In the genomic region with DNA sequence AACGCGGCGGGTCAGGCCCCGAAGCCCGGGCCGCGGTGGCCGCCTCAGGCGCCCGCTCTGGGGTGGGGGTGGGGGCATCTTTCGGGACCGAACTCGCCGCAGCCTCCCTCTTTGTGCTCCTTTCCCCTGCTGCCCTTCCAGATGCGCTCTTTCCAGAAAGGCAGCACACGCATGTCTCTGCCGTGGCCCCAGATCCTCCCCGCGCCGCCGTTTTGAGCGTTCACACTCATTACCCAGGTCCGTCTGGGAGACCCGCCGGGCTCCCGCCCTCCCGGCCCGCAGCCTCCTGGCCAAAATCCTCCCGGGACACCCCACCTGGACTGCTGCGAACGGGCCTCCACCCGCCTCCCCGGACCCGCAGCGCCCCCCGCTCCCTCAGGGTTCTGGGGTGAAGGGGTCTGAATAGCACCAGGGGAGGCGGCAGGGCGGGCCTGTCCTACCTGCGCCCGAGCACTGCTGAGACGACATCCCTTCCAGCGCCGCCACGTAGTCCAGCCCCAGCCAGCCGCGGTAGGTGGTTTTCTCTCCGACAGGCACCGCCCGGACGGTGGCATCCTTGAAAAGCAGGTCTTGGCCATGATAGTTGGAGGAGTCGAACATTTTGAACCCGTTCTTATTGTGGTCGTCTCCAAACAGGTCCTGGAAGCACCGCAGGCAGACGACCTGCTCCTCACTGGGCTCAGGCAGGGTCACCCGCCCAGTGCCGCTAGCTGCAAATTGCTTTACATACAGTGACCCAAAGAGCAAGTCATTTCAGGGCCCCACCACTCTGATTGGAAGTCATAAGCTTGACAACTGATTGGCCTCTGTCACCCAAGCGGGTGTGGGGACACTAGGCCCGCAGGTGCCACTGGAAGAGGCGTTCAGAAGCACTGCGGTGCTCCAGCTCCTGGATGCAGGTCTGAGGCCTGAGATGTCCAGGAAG, we compare ENCODE assay signal across 8 cellular contexts. TPM values are rescaled to one million over a fixed set of nuclear protein-coding genes. Genes with fewer than 3 reads are reported as not detected.
DNase-seq lines count a peak whose midpoint lies in the region; ATAC-seq and TF ChIP-seq lines count a peak whose summit lies in the region.

No MANE protein-coding gene starts in this region.

- no peak for TF ChIP-seq CTCF in BJ (IDR thresholded peaks at IDR 0.05; ENCODE audit: insufficient read depth, low read depth, low read length)
- TF ChIP-seq CTCF in left ventricle myocardium inferior (IDR thresholded peaks at IDR 0.05; ENCODE audit: borderline replicate concordance): no peak
- TF ChIP-seq CTCF in GM10248 (IDR thresholded peaks at IDR 0.05; ENCODE audit: control extremely low read depth, extremely low read depth, low read depth, missing control alignments): no peak

- intact Hi-C loops in left ventricle myocardium inferior (cut with micrococcal nuclease): loop anchor here (10.0 kb wide), 1 partner anchor 181 kb away; no protein-coding TSS in a partner anchor

- H3K27ac ChIP-seq in left ventricle myocardium inferior (replicated peaks): peak overlapping the region; percentile 65

- H3K9me3 ChIP-seq in left ventricle myocardium inferior (replicated peaks) (peaks cover 4% of the 10 kb centered on the region), skeletal muscle satellite cell (replicated peaks; ENCODE audit: low read length) (no peaks in the 10 kb centered on the region)

- H3K4me3 ChIP-seq in BJ (ENCODE audit: low read depth, low read length) (peak overlapping the region; percentile 59), left ventricle myocardium inferior (peak overlapping the region; percentile 76), skeletal muscle satellite cell (ENCODE audit: low read length) (peak overlapping the region; percentile 65)

- peak; percentile 3 for ATAC-seq in GM19463 (IDR thresholded peaks at IDR 0.05; ENCODE audit: unreplicated experiment)

- H3K9ac ChIP-seq in skeletal muscle satellite cell (ENCODE audit: low read depth, low read length): peak overlapping the region; percentile 84

- no peaks in the 10 kb centered on the region for H3K36me3 ChIP-seq in BJ (ENCODE audit: control insufficient read depth, insufficient read depth, low read length)
- no peaks in the 10 kb centered on the region for H3K36me3 ChIP-seq in left ventricle myocardium inferior
- H3K36me3 ChIP-seq in skeletal muscle satellite cell (ENCODE audit: insufficient read depth, low read length): no peaks in the 10 kb centered on the region

- DNase-seq in BJ (ENCODE audit: low read depth) (no peak), NCI-H1417 treated with DMSO at 0.1 percent for 48 hours (lab: John Stamatoyannopoulos, UW) (peak; percentile 28), left ventricle myocardium inferior (peak; percentile 20), GM10248 (ENCODE audit: extremely low spot score) (no peak), NCI-H1694 (lab: John Stamatoyannopoulos, UW) (no peak)
- DNase-seq in activated T-cell treated with anti-CD3 and anti-CD28 coated beads, Interleukin-2, amount 50 U/mL, for 48 hours: peak; percentile 62 to 66

- H3K27me3 ChIP-seq in BJ (ENCODE audit: control insufficient read depth, insufficient read depth, low read length) (no peaks in the 10 kb centered on the region), left ventricle myocardium inferior (ENCODE audit: low read depth) (no peaks in the 10 kb centered on the region), skeletal muscle satellite cell (ENCODE audit: control insufficient read depth, insufficient read depth, low read length) (no peaks in the 10 kb centered on the region)

- H3K4me2 ChIP-seq in skeletal muscle satellite cell (ENCODE audit: low read length): peak overlapping the region; percentile 93

- peaks cover 15% of the 10 kb centered on the region for H3K4me1 ChIP-seq in left ventricle myocardium inferior
- peaks cover 5% of the 10 kb centered on the region for H3K4me1 ChIP-seq in skeletal muscle satellite cell (ENCODE audit: control insufficient read depth, insufficient read depth, low read length)

- POLR2A ChIA-PET in BJ (lab: Charles Lee) (no interaction called here), GM10248 (lab: Yijun Ruan, JAX) (interaction anchor here (0.5 to 1.2 kb wide), 2 partner anchors 26 to 163 kb away, joined by 4 to 6 read pairs; partner anchors contain the start of gene MELTF)

- CTCF ChIA-PET in BJ (lab: Yijun Ruan, JAX): interaction anchor here (0.7 to 2.8 kb wide), 18 partner anchors 8 to 596 kb away, joined by 3 to 15 read pairs (median 4); partner anchors contain the start of gene MELTF
- CTCF ChIA-PET in GM10248 (lab: Yijun Ruan, JAX): interaction anchor here (0.7 to 7.6 kb wide), 20 partner anchors 9 to 294 kb away, joined by 3 to 47 read pairs (median 5); partner anchors contain the start of gene MELTF

RNA-seq across cellular contexts. Expression of gene MELTF, which starts 25.9 kb away (rescaled TPM):
- 1.5 and 1.8 TPM in 2 replicates for polyA plus RNA-seq in BJ (2011; rRNA removed)
- 0.72 and 1.7 TPM in 2 replicates for polyA minus RNA-seq in BJ (2011; rRNA and poly(A)+ RNA removed)
- 9.6 TPM for total RNA-seq in left ventricle myocardium inferior
- 4.3 and 5.0 TPM in 2 replicates for total RNA-seq in skeletal muscle satellite cell (2012; rRNA removed)

RNA-seq across cellular contexts. Expression of gene PIGZ, which starts 35.1 kb away (rescaled TPM):
- polyA plus RNA-seq in BJ (2011; rRNA removed): 3.8 and 7.0 TPM in 2 replicates
- polyA minus RNA-seq in BJ (2011; rRNA and poly(A)+ RNA removed): 2.3 TPM in 2 replicates
- 3.7 TPM for total RNA-seq in left ventricle myocardium inferior
- total RNA-seq in skeletal muscle satellite cell (2012; rRNA removed): 1.3 and 2.0 TPM in 2 replicates

Comparison
In these comparisons a context has a peak if more than half of its experiments do, and no peak if none do; other contexts are left out.
1. DNase-seq: peak in NCI-H1417 treated with DMSO at 0.1 percent for 48 hours (single experiment), activated T-cell treated with anti-CD3 and anti-CD28 coated beads, Interleukin-2, amount 50 U/mL, for 48 hours (2 of 2) and left ventricle myocardium inferior (single experiment); none in BJ (single experiment), GM10248 (single experiment) and NCI-H1694 (single experiment).
2. Peak in every context shown above with its lines, with median percentiles within 50 percentile points of each other: H3K4me3 ChIP-seq.